11 cellular contexts compared by ENCODE assay signal in the genomic region with DNA sequence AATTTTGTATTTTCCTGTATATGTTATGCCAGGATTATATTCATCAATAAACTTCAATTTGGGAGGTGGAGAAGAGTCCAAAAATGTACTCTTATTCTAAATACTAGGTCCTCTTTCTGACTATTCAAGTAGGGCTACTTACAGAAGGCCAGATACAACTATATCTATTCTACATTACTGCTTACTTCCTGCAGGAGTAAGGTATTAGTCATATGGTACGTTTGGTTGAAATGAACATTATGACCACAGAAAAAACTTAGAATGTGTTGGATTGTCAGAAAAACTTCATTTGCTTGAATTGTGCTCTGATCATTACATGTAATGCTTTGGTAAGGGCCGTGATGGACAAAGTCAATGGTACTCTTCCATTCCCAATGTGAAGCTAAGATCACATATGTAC. TPM values are rescaled to one million over a fixed set of nuclear protein-coding genes. Genes with fewer than 3 reads are reported as not detected.
DNase-seq lines count a peak whose midpoint lies in the region; ATAC-seq and TF ChIP-seq lines count a peak whose summit lies in the region.
"Had no signal": no experiment of that assay in that cellular context is flagged by ENCODE, and none has a peak within 500 bp of the region (broad histone marks: within the 10 kb centered on the region; RNA-seq: fewer than 3 reads in every experiment).

No MANE protein-coding gene starts in this region.

- H3K4me3 ChIP-seq in epithelial cell of esophagus (ENCODE audit: low read length) (no peak overlapping the region), vagina (no peak overlapping the region)

- H3K4me1 ChIP-seq in vagina, result no peaks in the 10 kb centered on the region

- ATAC-seq in GM18498 (IDR thresholded peaks at IDR 0.05; ENCODE audit: unreplicated experiment), result peak; percentile 26
- peak; percentile 39 for ATAC-seq in GM21529 (IDR thresholded peaks at IDR 0.05; ENCODE audit: unreplicated experiment)
- peak; percentile 40 for ATAC-seq in HG03565 (IDR thresholded peaks at IDR 0.05; ENCODE audit: unreplicated experiment)
- ATAC-seq: HepG2 had no signal

- H3K27me3 ChIP-seq in vagina, result no peaks in the 10 kb centered on the region

- intact Hi-C loops in vagina (cut with DNase I), result no loop called here

- no peaks in the 10 kb centered on the region for H3K9me3 ChIP-seq in vagina

- no peak for TF ChIP-seq POLR2A in vagina (IDR thresholded peaks at IDR 0.05)

- H3K36me3 ChIP-seq in vagina, result no peaks in the 10 kb centered on the region

- TF ChIP-seq CTCF in epithelial cell of esophagus (IDR thresholded peaks at IDR 0.05; ENCODE audit: insufficient read depth, low read depth, low read length, missing control alignments) (no peak), vagina (IDR thresholded peaks at IDR 0.05) (no peak)

- peak; percentile 20 for DNase-seq in epithelial cell of esophagus (ENCODE audit: low read depth)
- no peak for DNase-seq in NCI-H2196 treated with DMSO at 0.1 percent for 48 hours (lab: John Stamatoyannopoulos, UW; ENCODE audit: unreplicated experiment)
- no peak for DNase-seq in stimulated activated CD4-positive, alpha-beta T cell treated with anti-CD3 and anti-CD28 coated beads, Interleukin-4, amount 100 ng/mL, for 1 hour
- no peak for DNase-seq in NOMO-1 treated with dmso at 0.1 percent for 144 hours (lab: John Stamatoyannopoulos, UW; ENCODE audit: unreplicated experiment)
- DNase-seq in vagina (ENCODE audit: extremely low spot score in 2 of 2), result no peak
- DNase-seq: caudate nucleus, NCI-H446 had no signal

- H3K27ac ChIP-seq in vagina, result no peak overlapping the region

RNA-seq across cellular contexts. Expression of a gene that starts 35.0 kb away (rescaled TPM):
- total RNA-seq in vagina, result 9.1 TPM
- total RNA-seq: HepG2 had no signal
